ENCODE assay signal across 8 cellular contexts in genomic region chr14:73058224-73058922, GRCh38. TPM values are rescaled to one million over a fixed set of nuclear protein-coding genes. Genes with fewer than 3 reads are reported as not detected.
DNase-seq lines count a peak whose midpoint lies in the region; ATAC-seq, FAIRE-seq and TF ChIP-seq lines count a peak whose summit lies in the region.

RBM25 (plus strand) TSS chr14:73058534; CDS start chr14:73071642, 13,108 bp downstream.

- FAIRE-seq in GM18507 (lab: Jason Lieb, UNC) (peak; percentile 100), urothelium cell line (lab: Jason Lieb, UNC) (peak; percentile 99)

- H3K4me1 ChIP-seq in ascending aorta (peaks cover 0 to 14% of the 10 kb centered on the region in 2 donors), right atrium auricular region (peaks cover 0 to 40% of the 10 kb centered on the region in 2 donors), psoas muscle (peaks cover 14% of the 10 kb centered on the region)

- no peaks in the 10 kb centered on the region for H3K36me3 ChIP-seq in ascending aorta
- H3K36me3 ChIP-seq in right atrium auricular region = no peaks in the 10 kb centered on the region
- H3K36me3 ChIP-seq in psoas muscle (ENCODE audit: insufficient read depth in 1 of 2, low read depth in 1 of 2) = no peaks in the 10 kb centered on the region

- TF ChIP-seq CTCF in ascending aorta (IDR thresholded peaks at IDR 0.05) (no peak), right atrium auricular region (IDR thresholded peaks at IDR 0.05) (peak in 1 of 2 donors; percentile 28), psoas muscle (IDR thresholded peaks at IDR 0.05) (no peak)

- intact Hi-C loops in T-helper 2 cell treated with Interferon-gamma antibody and Interleukin-4, amounts not matched to agents 100 ng/mL and 5 ng/mL, for 36 hours (cut with micrococcal nuclease) = loop anchor here (1.0 to 5.0 kb wide), 5 partner anchors 31 to 432 kb away; partner anchors contain the start of genes DCAF4, NUMB, PSEN1 and RIOX1
- intact Hi-C loops in ascending aorta (cut with DNase I) = loop anchor here (1.0 to 2.0 kb wide), 2 partner anchors 31 to 78 kb away; partner anchors contain the start of genes PSEN1 and ZFYVE1
- intact Hi-C loops in psoas muscle (cut with DNase I) = loop anchor here in 1 of 2 donors (2.0 kb wide), 1 partner anchor 32 kb away; the partner anchor contains the start of gene ZFYVE1

- DNase-seq in GM18507 (ENCODE audit: extremely low spot score, insufficient read length, low read depth) (peak; percentile 91), NCI-H187 treated with DMSO at 0.1 percent for 48 hours (lab: John Stamatoyannopoulos, UW) (peak; percentile 97), ascending aorta (ENCODE audit: low spot score in 2 of 2) (peak; percentile 92 to 98), right atrium auricular region (ENCODE audit: low spot score) (peak; percentile 96), psoas muscle (peak; percentile 94 to 97), urothelium cell line (ENCODE audit: low spot score) (peak; percentile 100)

- H3K27ac ChIP-seq in ascending aorta (peak within 1 kb of the TSS; percentile 91 to 94), right atrium auricular region (peak within 1 kb of the TSS; percentile 94 to 97), psoas muscle (peak within 1 kb of the TSS; percentile 94)

- H3K4me3 ChIP-seq in ascending aorta = peak within 1 kb of the TSS; percentile 73 to 88
- peak within 1 kb of the TSS; percentile 85 to 89 for H3K4me3 ChIP-seq in right atrium auricular region
- peak within 1 kb of the TSS; percentile 75 for H3K4me3 ChIP-seq in psoas muscle

- WGBS in psoas muscle, 3 donors = 0 to 1% (median 0%) methylated on average over 53 to 57 of the region's 57 CpGs

- no peaks in the 10 kb centered on the region for H3K27me3 ChIP-seq in ascending aorta
- no peaks in the 10 kb centered on the region for H3K27me3 ChIP-seq in right atrium auricular region
- no peaks in the 10 kb centered on the region for H3K27me3 ChIP-seq in psoas muscle (ENCODE audit: insufficient read depth in 3 of 3, low read length in 2 of 3)

- ATAC-seq in HG02973 (IDR thresholded peaks at IDR 0.05; ENCODE audit: unreplicated experiment) (peak; percentile 94), psoas muscle (peak; percentile 97 to 99 (median 99))

- no peaks in the 10 kb centered on the region for H3K9me3 ChIP-seq in ascending aorta
- no peaks in the 10 kb centered on the region for H3K9me3 ChIP-seq in right atrium auricular region
- no peaks in the 10 kb centered on the region for H3K9me3 ChIP-seq in psoas muscle

RNA-seq across cellular contexts. Expression of gene RBM25, which starts in this region (rescaled TPM):
- 101 and 102 TPM in 2 replicates for total RNA-seq in T-helper 2 cell treated with Interferon-gamma antibody and Interleukin-4, amounts not matched to agents 100 ng/mL and 5 ng/mL, for 36 hours
- total RNA-seq in ascending aorta = 59.6 TPM
- total RNA-seq in right atrium auricular region = 10 to 100 TPM; 17.3 to 20.2 TPM
- 10 to 100 TPM; 31.1 to 50.2 (median 41.0) TPM for total RNA-seq in psoas muscle
- polyA plus RNA-seq in psoas muscle = 10 to 100 TPM; 19.2 to 48.9 (median 34.4) TPM

Comparison
In these comparisons a context has a peak if more than half of its experiments do, and no peak if none do; other contexts are left out.
1. Peak in every context shown above with its lines: DNase-seq, ATAC-seq, H3K4me3 ChIP-seq and H3K27ac ChIP-seq.